1 cellular context compared by ENCODE assay signal in the genomic region with DNA sequence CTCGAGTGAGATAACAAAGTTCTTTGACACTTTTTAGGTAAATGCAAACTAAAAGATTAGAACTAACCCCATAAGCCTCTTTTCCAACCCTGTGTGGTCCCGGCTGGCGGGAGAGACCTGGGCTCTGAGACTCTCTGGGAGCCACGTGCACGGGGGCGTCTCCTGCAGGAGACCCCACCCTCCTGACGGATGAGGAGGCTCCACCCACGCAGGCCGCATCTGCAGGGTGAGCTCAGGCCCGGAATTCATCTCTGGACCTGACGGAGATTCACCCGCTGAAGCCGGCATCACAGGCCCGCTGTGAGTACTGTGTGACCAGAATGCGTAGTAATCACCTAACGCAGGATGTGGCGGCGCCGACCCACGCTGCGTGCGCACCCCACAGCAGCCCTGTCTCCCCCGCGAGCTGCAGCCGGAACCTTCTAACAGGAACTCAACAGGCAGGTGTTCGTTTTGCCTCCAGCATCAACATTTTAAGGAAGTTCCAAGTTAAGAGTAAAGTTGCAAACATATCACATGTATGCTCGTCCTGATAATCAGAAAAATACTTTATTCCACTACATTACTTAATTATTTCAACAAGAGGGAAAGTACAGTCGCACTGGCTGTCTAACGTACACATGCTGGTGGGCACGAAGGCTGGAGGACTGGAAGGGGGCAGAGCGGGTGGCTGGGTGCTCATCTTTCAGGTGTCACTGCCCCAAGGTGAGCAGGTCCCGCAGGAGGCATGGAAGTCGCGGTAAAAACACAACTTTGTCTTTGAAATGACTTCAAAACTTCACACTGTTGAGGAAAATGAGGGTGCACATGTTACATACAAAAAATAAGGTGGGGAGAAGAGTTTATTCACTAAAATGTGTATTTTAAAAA.
TF ChIP-seq lines count a peak whose summit lies in the region.

No MANE protein-coding gene starts in this region.

TF ChIP-seq in GM12878, 131 proteins besides CTCF, POLR2A, EP300 and RAD21:
- no peak for TF ChIP-seq SUPT20H (IDR thresholded peaks at IDR 0.05; ENCODE audit: borderline replicate concordance, control insufficient read depth, low read depth, low read length)
- TF ChIP-seq RUNX3 (IDR thresholded peaks at IDR 0.05; ENCODE audit: low read length) = no peak
- TF ChIP-seq, protein P1, sequence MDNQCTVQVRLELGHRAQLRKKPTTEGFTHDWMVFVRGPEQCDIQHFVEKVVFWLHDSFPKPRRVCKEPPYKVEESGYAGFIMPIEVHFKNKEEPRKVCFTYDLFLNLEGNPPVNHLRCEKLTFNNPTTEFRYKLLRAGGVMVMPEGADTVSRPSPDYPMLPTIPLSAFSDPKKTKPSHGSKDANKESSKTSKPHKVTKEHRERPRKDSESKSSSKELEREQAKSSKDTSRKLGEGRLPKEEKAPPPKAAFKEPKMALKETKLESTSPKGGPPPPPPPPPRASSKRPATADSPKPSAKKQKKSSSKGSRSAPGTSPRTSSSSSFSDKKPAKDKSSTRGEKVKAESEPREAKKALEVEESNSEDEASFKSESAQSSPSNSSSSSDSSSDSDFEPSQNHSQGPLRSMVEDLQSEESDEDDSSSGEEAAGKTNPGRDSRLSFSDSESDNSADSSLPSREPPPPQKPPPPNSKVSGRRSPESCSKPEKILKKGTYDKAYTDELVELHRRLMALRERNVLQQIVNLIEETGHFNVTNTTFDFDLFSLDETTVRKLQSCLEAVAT (IDR thresholded peaks at IDR 0.05) = no peak
- no peak for TF ChIP-seq REST (IDR thresholded peaks at IDR 0.05; ENCODE audit: low read depth, low read length)
- TF ChIP-seq ZBED1 (IDR thresholded peaks at IDR 0.05; ENCODE audit: borderline replicate concordance) = no peak
- TF ChIP-seq RFX5 (IDR thresholded peaks at IDR 0.05; ENCODE audit: low read depth, low read length) = no peak
- TF ChIP-seq ZZZ3 (IDR thresholded peaks at IDR 0.05; ENCODE audit: control insufficient read depth, insufficient read length, low read depth) = no peak
- TF ChIP-seq, protein P2, sequence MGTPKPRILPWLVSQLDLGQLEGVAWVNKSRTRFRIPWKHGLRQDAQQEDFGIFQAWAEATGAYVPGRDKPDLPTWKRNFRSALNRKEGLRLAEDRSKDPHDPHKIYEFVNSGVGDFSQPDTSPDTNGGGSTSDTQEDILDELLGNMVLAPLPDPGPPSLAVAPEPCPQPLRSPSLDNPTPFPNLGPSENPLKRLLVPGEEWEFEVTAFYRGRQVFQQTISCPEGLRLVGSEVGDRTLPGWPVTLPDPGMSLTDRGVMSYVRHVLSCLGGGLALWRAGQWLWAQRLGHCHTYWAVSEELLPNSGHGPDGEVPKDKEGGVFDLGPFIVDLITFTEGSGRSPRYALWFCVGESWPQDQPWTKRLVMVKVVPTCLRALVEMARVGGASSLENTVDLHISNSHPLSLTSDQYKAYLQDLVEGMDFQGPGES (IDR thresholded peaks at IDR 0.05) = no peak
- 0 out of 2 replicates have a peak, but pooled peaks have one; percentile 18 for TF ChIP-seq MTA2 (IDR thresholded peaks at IDR 0.05; ENCODE audit: low read depth)
- TF ChIP-seq EZH2 (IDR thresholded peaks at IDR 0.05; ENCODE audit: borderline replicate concordance, control insufficient read depth, low read depth, low read length) = no peak
- TF ChIP-seq RBBP5 (conservative IDR thresholded peaks at IDR 0.05) = no peak
- no peak for TF ChIP-seq CREB1 (IDR thresholded peaks at IDR 0.05; ENCODE audit: low read depth)
- TF ChIP-seq TBL1XR1 (IDR thresholded peaks at IDR 0.05; ENCODE audit: low read depth, low read length) = no peak
- TF ChIP-seq IKZF1 (conservative IDR thresholded peaks at IDR 0.05) = 0 out of 2 replicates have a peak, but pooled peaks have one; percentile 24
- TF ChIP-seq TAF1 (IDR thresholded peaks at IDR 0.05; ENCODE audit: borderline replicate concordance, low read depth, low read length) = no peak
- TF ChIP-seq NRF1 (conservative IDR thresholded peaks at IDR 0.05; ENCODE audit: low read depth, low read length) = no peak
- no peak for TF ChIP-seq HCFC1 (IDR thresholded peaks at IDR 0.05; ENCODE audit: low read length)
- TF ChIP-seq POLR2AphosphoS2 (IDR thresholded peaks at IDR 0.05; ENCODE audit: low read depth, low read length) = no peak
- 0 out of 2 replicates have a peak, but pooled peaks have one; percentile 29 for TF ChIP-seq DPF2 (IDR thresholded peaks at IDR 0.05)
- no peak for TF ChIP-seq WRNIP1 (IDR thresholded peaks at IDR 0.05; ENCODE audit: borderline replicate concordance, low read depth, low read length)
- no peak for TF ChIP-seq SRF (IDR thresholded peaks at IDR 0.05; ENCODE audit: low read depth in 2 of 2, low read length in 2 of 2)
- no peak for TF ChIP-seq JUNB (IDR thresholded peaks at IDR 0.05)
- no peak for TF ChIP-seq SMARCA5 (IDR thresholded peaks at IDR 0.05)
- TF ChIP-seq ZBTB11 (CRISPR knock-in tag; IDR thresholded peaks at IDR 0.05) = no peak
- TF ChIP-seq EGR1 (IDR thresholded peaks at IDR 0.05; ENCODE audit: borderline replicate concordance in 1 of 2, low read depth in 2 of 2, low read length in 2 of 2) = peak in 1 of 2 experiments; percentile 37; a peak in 1 of 3 replicates
- TF ChIP-seq ATF7 (IDR thresholded peaks at IDR 0.05; ENCODE audit: low read depth) = no peak
- TF ChIP-seq FOS (IDR thresholded peaks at IDR 0.05; ENCODE audit: borderline replicate concordance, extremely low read depth, insufficient read length) = no peak
- no peak for TF ChIP-seq HDAC2 (IDR thresholded peaks at IDR 0.05)
- no peak for TF ChIP-seq ATF3 (IDR thresholded peaks at IDR 0.05; ENCODE audit: borderline replicate concordance, extremely low read depth, low read depth, low read length)
- TF ChIP-seq NBN (IDR thresholded peaks at IDR 0.05) = no peak
- TF ChIP-seq, protein P3, sequence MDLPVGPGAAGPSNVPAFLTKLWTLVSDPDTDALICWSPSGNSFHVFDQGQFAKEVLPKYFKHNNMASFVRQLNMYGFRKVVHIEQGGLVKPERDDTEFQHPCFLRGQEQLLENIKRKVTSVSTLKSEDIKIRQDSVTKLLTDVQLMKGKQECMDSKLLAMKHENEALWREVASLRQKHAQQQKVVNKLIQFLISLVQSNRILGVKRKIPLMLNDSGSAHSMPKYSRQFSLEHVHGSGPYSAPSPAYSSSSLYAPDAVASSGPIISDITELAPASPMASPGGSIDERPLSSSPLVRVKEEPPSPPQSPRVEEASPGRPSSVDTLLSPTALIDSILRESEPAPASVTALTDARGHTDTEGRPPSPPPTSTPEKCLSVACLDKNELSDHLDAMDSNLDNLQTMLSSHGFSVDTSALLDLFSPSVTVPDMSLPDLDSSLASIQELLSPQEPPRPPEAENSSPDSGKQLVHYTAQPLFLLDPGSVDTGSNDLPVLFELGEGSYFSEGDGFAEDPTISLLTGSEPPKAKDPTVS (IDR thresholded peaks at IDR 0.05; ENCODE audit: low read depth, low read length) = no peak
- no peak for TF ChIP-seq ZNF274 (IDR thresholded peaks at IDR 0.05; ENCODE audit: insufficient read depth, insufficient read length)
- TF ChIP-seq BHLHE40 (IDR thresholded peaks at IDR 0.05; ENCODE audit: borderline replicate concordance in 1 of 2, low read depth in 2 of 2, low read length in 1 of 2) = peak; percentile 64 to 75; a peak in 2 of 4 replicates
- TF ChIP-seq, protein P4, sequence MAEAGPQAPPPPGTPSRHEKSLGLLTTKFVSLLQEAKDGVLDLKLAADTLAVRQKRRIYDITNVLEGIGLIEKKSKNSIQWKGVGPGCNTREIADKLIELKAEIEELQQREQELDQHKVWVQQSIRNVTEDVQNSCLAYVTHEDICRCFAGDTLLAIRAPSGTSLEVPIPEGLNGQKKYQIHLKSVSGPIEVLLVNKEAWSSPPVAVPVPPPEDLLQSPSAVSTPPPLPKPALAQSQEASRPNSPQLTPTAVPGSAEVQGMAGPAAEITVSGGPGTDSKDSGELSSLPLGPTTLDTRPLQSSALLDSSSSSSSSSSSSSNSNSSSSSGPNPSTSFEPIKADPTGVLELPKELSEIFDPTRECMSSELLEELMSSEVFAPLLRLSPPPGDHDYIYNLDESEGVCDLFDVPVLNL (IDR thresholded peaks at IDR 0.05; ENCODE audit: low read depth, low read length) = no peak
- TF ChIP-seq POU2F2 (IDR thresholded peaks at IDR 0.05; ENCODE audit: borderline replicate concordance, low read depth, low read length) = no peak
- no peak for TF ChIP-seq SREBF1 (IDR thresholded peaks at IDR 0.05; ENCODE audit: low read length)
- no peak for TF ChIP-seq RCOR1 (conservative IDR thresholded peaks at IDR 0.05; ENCODE audit: low read depth, low read length)
- TF ChIP-seq RELA (IDR thresholded peaks at IDR 0.05; ENCODE audit: borderline replicate concordance, partially characterized antibody) = no peak
- TF ChIP-seq BCL11A (IDR thresholded peaks at IDR 0.05; ENCODE audit: low read depth, low read length) = no peak
